ENCODE assay signal across 13 cellular contexts in the genomic region with DNA sequence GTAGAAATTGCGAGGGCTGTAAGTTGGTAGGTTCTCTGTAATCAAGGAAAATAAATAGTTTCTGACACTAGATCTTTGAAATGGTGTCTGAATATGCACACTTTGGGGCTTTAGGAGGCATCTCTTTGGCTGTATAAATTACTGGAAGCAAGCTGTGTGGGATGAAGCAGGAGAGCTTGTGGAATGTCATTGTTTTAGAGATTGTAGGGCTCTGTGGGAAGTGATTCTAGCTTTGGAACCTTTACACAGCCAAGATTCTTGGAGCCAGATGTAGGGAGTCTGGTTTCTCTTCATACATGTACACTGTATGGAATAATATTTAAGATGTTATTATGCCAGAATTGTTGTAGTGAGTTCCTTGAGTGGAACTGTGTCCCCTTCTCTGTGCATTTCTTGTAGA.
DNase-seq lines count a peak whose midpoint lies in the region; ATAC-seq and TF ChIP-seq lines count a peak whose summit lies in the region.
"Had no signal": no experiment of that assay in that cellular context is flagged by ENCODE, and none has a peak within 500 bp of the region (broad histone marks: within the 10 kb centered on the region; RNA-seq: fewer than 3 reads in every experiment).

No MANE protein-coding gene starts in this region.

- no peaks in the 10 kb centered on the region for H3K27me3 ChIP-seq in GM23338 (ENCODE audit: insufficient read depth)
- no peaks in the 10 kb centered on the region for H3K27me3 ChIP-seq in smooth muscle cell (ENCODE audit: low read depth)
- H3K27me3 ChIP-seq in ascending aorta: no peaks in the 10 kb centered on the region

- H3K4me1 Mint-ChIP-seq in GM23338: peaks cover 18% of the 10 kb centered on the region
- H3K4me1 Mint-ChIP-seq: CD14-positive monocyte had no signal

- H3K27ac Mint-ChIP-seq in GM23338: no peak overlapping the region; the same call in 1 of the 2 replicates
- H3K27ac Mint-ChIP-seq: CD14-positive monocyte; CD8-positive, alpha-beta T cell had no signal

- peaks cover 10% of the 10 kb centered on the region for H3K27me3 Mint-ChIP-seq in GM23338 (ENCODE audit: insufficient read depth, low read depth, poor library complexity)

- H3K36me3 Mint-ChIP-seq in GM23338 (ENCODE audit: low read depth): peaks cover 23% of the 10 kb centered on the region
- H3K36me3 Mint-ChIP-seq: CD14-positive monocyte; CD8-positive, alpha-beta T cell had no signal

- H3K79me2 ChIP-seq in GM23338 (replicated peaks; ENCODE audit: insufficient read depth) (peaks cover 16% of the 10 kb centered on the region; the same call in 1 of the 2 replicates), smooth muscle cell (ENCODE audit: low read depth) (peaks cover 3% of the 10 kb centered on the region)

- H3K9me3 ChIP-seq in smooth muscle cell (replicated peaks; ENCODE audit: low read depth): no peaks in the 10 kb centered on the region
- no peaks in the 10 kb centered on the region for H3K9me3 ChIP-seq in ascending aorta

- H3K9me3 Mint-ChIP-seq in GM23338: peaks cover 11% of the 10 kb centered on the region
- H3K9me3 Mint-ChIP-seq: CD8-positive, alpha-beta T cell had no signal

- H3K4me2 ChIP-seq in GM23338 (no peak overlapping the region), smooth muscle cell (peak overlapping the region; percentile 27)

- H4K20me1 ChIP-seq in GM23338 (replicated peaks; ENCODE audit: insufficient read depth): peaks cover 7% of the 10 kb centered on the region
- peaks cover 9% of the 10 kb centered on the region for H4K20me1 ChIP-seq in smooth muscle cell (ENCODE audit: low read depth)

- H3K4me3 ChIP-seq in GM23338: no peak overlapping the region
- H3K4me3 ChIP-seq in cardiac fibroblast (replicated peaks in 1 of 2; ENCODE audit: low read depth in 2 of 2, low read length in 2 of 2): no peak overlapping the region
- no peak overlapping the region for H3K4me3 ChIP-seq in fibroblast of the aortic adventitia (ENCODE audit: low read depth, low read length)
- no peak overlapping the region for H3K4me3 ChIP-seq in smooth muscle cell
- no peak overlapping the region for H3K4me3 ChIP-seq in ascending aorta

- H3F3A ChIP-seq in GM23338 (replicated peaks; ENCODE audit: low read depth) (no peaks in the 10 kb centered on the region), smooth muscle cell (ENCODE audit: low read depth) (no peaks in the 10 kb centered on the region)

- no peak overlapping the region for H3K9ac ChIP-seq in smooth muscle cell (ENCODE audit: low read depth)

- H2AFZ ChIP-seq in GM23338 (no peak overlapping the region), smooth muscle cell (ENCODE audit: low read depth) (no peak overlapping the region)

- TF ChIP-seq CTCF in GM23338 (conservative IDR thresholded peaks at IDR 0.05; ENCODE audit: low read depth in 2 of 2): no peak
- TF ChIP-seq CTCF in cardiac fibroblast (IDR thresholded peaks at IDR 0.05; ENCODE audit: low read depth, low read length): no peak
- no peak for TF ChIP-seq CTCF in fibroblast of the aortic adventitia (IDR thresholded peaks at IDR 0.05; ENCODE audit: insufficient read depth, low read length)
- no peak for TF ChIP-seq CTCF in smooth muscle cell (IDR thresholded peaks at IDR 0.05; ENCODE audit: borderline replicate concordance, insufficient read depth, poor library complexity, severe bottlenecking)
- no peak for TF ChIP-seq CTCF in ascending aorta (IDR thresholded peaks at IDR 0.05)

- no peak overlapping the region for H3K4me3 Mint-ChIP-seq in GM23338
- H3K4me3 Mint-ChIP-seq: CD14-positive monocyte; CD8-positive, alpha-beta T cell had no signal

- intact Hi-C loops in ascending aorta (cut with DNase I): no loop called here

- ATAC-seq in GM23338 (peak; percentile 28; the same call in 1 of the 3 replicates), HG03025 (IDR thresholded peaks at IDR 0.05; ENCODE audit: low FRiP score, unreplicated experiment) (no peak)
- ATAC-seq: CD8-positive, alpha-beta T cell; HCT116 had no signal

- H3K4me1 ChIP-seq in GM23338 (ENCODE audit: insufficient read depth) (no peaks in the 10 kb centered on the region), smooth muscle cell (ENCODE audit: low read depth) (peaks cover 11% of the 10 kb centered on the region), ascending aorta (no peaks in the 10 kb centered on the region)

- H3K27ac ChIP-seq in GM23338 (ENCODE audit: low read depth): peak overlapping the region; percentile 15; the same call in 1 of the 2 replicates
- no peak overlapping the region for H3K27ac ChIP-seq in smooth muscle cell (ENCODE audit: low read depth)
- no peak overlapping the region for H3K27ac ChIP-seq in ascending aorta
- H3K27ac ChIP-seq: HL-60 had no signal

- 89% methylated on average over 1 of the region's 1 CpG for WGBS in smooth muscle cell (ENCODE audit: low lambda C conversion rate)

- DNase-seq in GM23338 (ENCODE audit: low spot score) (no peak), cardiac fibroblast (ENCODE audit: low read depth in 2 of 2) (peak; percentile 22 to 57), fibroblast of the aortic adventitia (ENCODE audit: low read depth) (peak; percentile 59), smooth muscle cell (lab: John Stamatoyannopoulos, UW; ENCODE audit: unreplicated experiment) (no peak), ascending aorta (ENCODE audit: low spot score in 2 of 2) (no peak), NCI-H82 treated with DMSO at 0.1 percent for 48 hours (lab: John Stamatoyannopoulos, UW; ENCODE audit: unreplicated experiment) (no peak)
- DNase-seq: CD8-positive, alpha-beta T cell; COR-L47; GF-D8 had no signal

- H3K36me3 ChIP-seq in GM23338 (ENCODE audit: insufficient read depth) (no peaks in the 10 kb centered on the region), smooth muscle cell (ENCODE audit: low read depth) (no peaks in the 10 kb centered on the region), ascending aorta (no peaks in the 10 kb centered on the region)

- no peaks in the 10 kb centered on the region for H3K9me2 ChIP-seq in GM23338 (ENCODE audit: insufficient read depth)

TF ChIP-seq in GM23338, 12 proteins besides CTCF, POLR2A, EP300 and RAD21 (continues in another document):
- TF ChIP-seq JUNB (IDR thresholded peaks at IDR 0.05; ENCODE audit: unreplicated experiment) (no peak), ZNF114 (CRISPR knock-in tag; IDR thresholded peaks at IDR 0.05) (no peak), ZNF331 (CRISPR knock-in tag; IDR thresholded peaks at IDR 0.05; ENCODE audit: low read depth) (no peak), EZH2 (IDR thresholded peaks at IDR 0.05; ENCODE audit: low read depth, unreplicated experiment) (no peak), NANOG (IDR thresholded peaks at IDR 0.05; ENCODE audit: borderline replicate concordance) (no peak), CREB1 (CRISPR knock-in tag; IDR thresholded peaks at IDR 0.05; ENCODE audit: low read depth) (no peak), EZH2phosphoT487 (IDR thresholded peaks at IDR 0.05; ENCODE audit: unreplicated experiment) (no peak), POLR2AphosphoS5 (IDR thresholded peaks at IDR 0.05; ENCODE audit: low read depth) (no peak)
- TF ChIP-seq, protein P1, sequence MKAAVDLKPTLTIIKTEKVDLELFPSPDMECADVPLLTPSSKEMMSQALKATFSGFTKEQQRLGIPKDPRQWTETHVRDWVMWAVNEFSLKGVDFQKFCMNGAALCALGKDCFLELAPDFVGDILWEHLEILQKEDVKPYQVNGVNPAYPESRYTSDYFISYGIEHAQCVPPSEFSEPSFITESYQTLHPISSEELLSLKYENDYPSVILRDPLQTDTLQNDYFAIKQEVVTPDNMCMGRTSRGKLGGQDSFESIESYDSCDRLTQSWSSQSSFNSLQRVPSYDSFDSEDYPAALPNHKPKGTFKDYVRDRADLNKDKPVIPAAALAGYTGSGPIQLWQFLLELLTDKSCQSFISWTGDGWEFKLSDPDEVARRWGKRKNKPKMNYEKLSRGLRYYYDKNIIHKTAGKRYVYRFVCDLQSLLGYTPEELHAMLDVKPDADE (IDR thresholded peaks at IDR 0.05): no peak

Comparison
In these comparisons a context has a peak if more than half of its experiments do, and no peak if none do; other contexts are left out.
1. DNase-seq: peak in cardiac fibroblast (2 of 2) and fibroblast of the aortic adventitia (single experiment); none in GM23338 (single experiment), smooth muscle cell (single experiment), ascending aorta (0 of 2) and NCI-H82 treated with DMSO at 0.1 percent for 48 hours (single experiment).